21 cellular contexts compared by ENCODE assay signal in genomic region chr3:183153210-183153950, GRCh38. TPM values are rescaled to one million over a fixed set of nuclear protein-coding genes. Genes with fewer than 3 reads are reported as not detected.
DNase-seq lines count a peak whose midpoint lies in the region; ATAC-seq and TF ChIP-seq lines count a peak whose summit lies in the region.
"Had no signal": no experiment of that assay in that cellular context is flagged by ENCODE, and none has a peak within 500 bp of the region (broad histone marks: within the 10 kb centered on the region; RNA-seq: fewer than 3 reads in every experiment).

No MANE protein-coding gene starts in this region.

- no peaks in the 10 kb centered on the region for H3K9me3 ChIP-seq in Karpas-422 (ENCODE audit: low read length)
- no peaks in the 10 kb centered on the region for H3K9me3 ChIP-seq in left lung
- H3K9me3 ChIP-seq in suprapubic skin: no peaks in the 10 kb centered on the region
- H3K9me3 ChIP-seq: BLaER1, HAP-1 had no signal

- TF ChIP-seq EP300 in suprapubic skin (IDR thresholded peaks at IDR 0.05): no peak

- H4K20me1 ChIP-seq in GM23338 (replicated peaks; ENCODE audit: insufficient read depth) (no peaks in the 10 kb centered on the region), Karpas-422 (ENCODE audit: insufficient read depth, low read depth, low read length) (no peaks in the 10 kb centered on the region)
- H4K20me1 ChIP-seq: BLaER1 had no signal

- 93% methylated on average over 14 of the region's 14 CpGs for whole genome bisulfite sequencing in suprapubic skin

- H3K9ac ChIP-seq in Karpas-422 (ENCODE audit: low read length): peak overlapping the region; percentile 16
- H3K9ac ChIP-seq: BLaER1 had no signal

- peak overlapping the region; percentile 23; the same call in 1 of the 2 replicates for H2AFZ ChIP-seq in GM23338
- no peak overlapping the region for H2AFZ ChIP-seq in Karpas-422 (ENCODE audit: low read length)

- no peak overlapping the region for H3K4me3 Mint-ChIP-seq in GM23338
- no peak overlapping the region for H3K4me3 Mint-ChIP-seq in type B pancreatic cell
- H3K4me3 Mint-ChIP-seq: CD4-positive, CD25-positive, alpha-beta regulatory T cell; CD8-positive, alpha-beta memory T cell; HFFc6 had no signal

- no peaks in the 10 kb centered on the region for H3K4me1 Mint-ChIP-seq in GM23338
- peaks cover 6% of the 10 kb centered on the region for H3K4me1 Mint-ChIP-seq in type B pancreatic cell (ENCODE audit: unreplicated experiment)
- H3K4me1 Mint-ChIP-seq: CD4-positive, CD25-positive, alpha-beta regulatory T cell; CD8-positive, alpha-beta memory T cell had no signal

- no peaks in the 10 kb centered on the region for H3F3A ChIP-seq in GM23338 (replicated peaks; ENCODE audit: low read depth)

- H3K27me3 Mint-ChIP-seq in GM23338 (ENCODE audit: insufficient read depth, low read depth, poor library complexity) (peaks cover 3% of the 10 kb centered on the region), type B pancreatic cell (peaks cover 3% of the 10 kb centered on the region)
- H3K27me3 Mint-ChIP-seq: CD4-positive, CD25-positive, alpha-beta regulatory T cell; CD8-positive, alpha-beta memory T cell had no signal

- TF ChIP-seq CTCF in GM23338 (conservative IDR thresholded peaks at IDR 0.05; ENCODE audit: low read depth in 2 of 2): no peak
- TF ChIP-seq CTCF in left lung (IDR thresholded peaks at IDR 0.05): no peak
- TF ChIP-seq CTCF in type B pancreatic cell (conservative IDR thresholded peaks at IDR 0.05): no peak
- TF ChIP-seq CTCF in suprapubic skin (IDR thresholded peaks at IDR 0.05): no peak

- TF ChIP-seq POLR2A in suprapubic skin (IDR thresholded peaks at IDR 0.05): no peak

- DNase-seq in GM23338 (ENCODE audit: low spot score): no peak
- DNase-seq in Karpas-422: no peak
- DNase-seq in left lung: no peak
- DNase-seq in type B pancreatic cell (ENCODE audit: extremely low spot score, unreplicated experiment): no peak
- no peak for DNase-seq in NCI-H2171 (lab: John Stamatoyannopoulos, UW)
- DNase-seq in suprapubic skin (ENCODE audit: low spot score in 2 of 2): no peak
- DNase-seq: CD4-positive, CD25-positive, alpha-beta regulatory T cell; CD8-positive, alpha-beta memory T cell; DMS 273 treated with DMSO at 0.1 percent for 48 hours; DMS53; DMS79 treated with DMSO at 0.1 percent for 48 hours; GF-D8; GOT3; HFFc6 had no signal

- H3K79me2 ChIP-seq in GM23338 (replicated peaks; ENCODE audit: insufficient read depth): no peaks in the 10 kb centered on the region
- peaks cover 3% of the 10 kb centered on the region; the same call in 1 of the 2 replicates for H3K79me2 ChIP-seq in Karpas-422 (ENCODE audit: low read length)

- intact Hi-C loops in left lung (cut with DNase I): no loop called here

- H3K27ac ChIP-seq in GM23338 (ENCODE audit: low read depth) (no peak overlapping the region), Karpas-422 (ENCODE audit: low read length) (peak overlapping the region; percentile 97), left lung (peak overlapping the region in 1 of 2 donors; percentile 56), suprapubic skin (no peak overlapping the region)
- H3K27ac ChIP-seq: BLaER1, C4-2B had no signal

- H3K4me3 ChIP-seq in GM23338 (no peak overlapping the region), Karpas-422 (ENCODE audit: low read length) (no peak overlapping the region), left lung (no peak overlapping the region), suprapubic skin (no peak overlapping the region)
- H3K4me3 ChIP-seq: BLaER1, HAP-1 had no signal

- H3K9me2 ChIP-seq in GM23338 (ENCODE audit: insufficient read depth) (no peaks in the 10 kb centered on the region), Karpas-422 (replicated peaks; ENCODE audit: insufficient read depth, low read length) (no peaks in the 10 kb centered on the region)

- H3K4me2 ChIP-seq in GM23338: no peak overlapping the region
- H3K4me2 ChIP-seq in Karpas-422 (ENCODE audit: low read depth, low read length, poor library complexity, severe bottlenecking): peak overlapping the region; percentile 7

- H3K27me3 ChIP-seq in GM23338 (ENCODE audit: insufficient read depth) (no peaks in the 10 kb centered on the region), Karpas-422 (ENCODE audit: low read length) (no peaks in the 10 kb centered on the region), left lung (no peaks in the 10 kb centered on the region), suprapubic skin (no peaks in the 10 kb centered on the region)
- H3K27me3 ChIP-seq: BLaER1 had no signal

- H3K9me3 Mint-ChIP-seq in GM23338: no peaks in the 10 kb centered on the region
- H3K9me3 Mint-ChIP-seq in type B pancreatic cell: no peaks in the 10 kb centered on the region
- H3K9me3 Mint-ChIP-seq: CD4-positive, CD25-positive, alpha-beta regulatory T cell; CD8-positive, alpha-beta memory T cell; HFFc6 had no signal

- H3K4me1 ChIP-seq in GM23338 (ENCODE audit: insufficient read depth): no peaks in the 10 kb centered on the region
- H3K4me1 ChIP-seq in Karpas-422 (ENCODE audit: low read length): peaks cover 95% of the 10 kb centered on the region
- H3K4me1 ChIP-seq in left lung: no peaks in the 10 kb centered on the region
- H3K4me1 ChIP-seq in suprapubic skin: no peaks in the 10 kb centered on the region
- H3K4me1 ChIP-seq: HAP-1 had no signal

- H3K36me3 Mint-ChIP-seq in GM23338 (ENCODE audit: low read depth): no peaks in the 10 kb centered on the region
- no peaks in the 10 kb centered on the region for H3K36me3 Mint-ChIP-seq in type B pancreatic cell

- no peak overlapping the region; the same call in 1 of the 2 replicates for H3K27ac Mint-ChIP-seq in GM23338
- peak overlapping the region; percentile 39 for H3K27ac Mint-ChIP-seq in type B pancreatic cell
- H3K27ac Mint-ChIP-seq: CD4-positive, CD25-positive, alpha-beta regulatory T cell; HFFc6 had no signal

- ATAC-seq in GM23338 (no peak), left lung (peak; percentile 66), GM21737 (IDR thresholded peaks at IDR 0.05; ENCODE audit: unreplicated experiment) (no peak)
- ATAC-seq in activated CD4-positive, CD25-positive, alpha-beta regulatory T cell treated with anti-CD3 and anti-CD28 coated beads, Interleukin-2, amount 50 U/mL, for 24 hours: no peak

- H3K36me3 ChIP-seq in GM23338 (ENCODE audit: insufficient read depth) (no peaks in the 10 kb centered on the region), Karpas-422 (ENCODE audit: insufficient read depth, low read length) (peaks cover 20% of the 10 kb centered on the region; the same call in 1 of the 2 replicates), left lung (no peaks in the 10 kb centered on the region), suprapubic skin (no peaks in the 10 kb centered on the region)
- H3K36me3 ChIP-seq: BLaER1, HAP-1 had no signal

TF ChIP-seq in GM23338, 12 proteins besides CTCF, POLR2A, EP300 and RAD21 (continues in another document):
- TF ChIP-seq JUNB (IDR thresholded peaks at IDR 0.05; ENCODE audit: unreplicated experiment) (no peak), EZH2 (IDR thresholded peaks at IDR 0.05; ENCODE audit: low read depth, unreplicated experiment) (no peak), CREB1 (CRISPR knock-in tag; IDR thresholded peaks at IDR 0.05; ENCODE audit: low read depth) (no peak), POLR2AphosphoS5 (IDR thresholded peaks at IDR 0.05; ENCODE audit: low read depth) (no peak), STAT1 (IDR thresholded peaks at IDR 0.05; ENCODE audit: unreplicated experiment) (no peak), REST (IDR thresholded peaks at IDR 0.05; ENCODE audit: unreplicated experiment) (no peak), NANOG (IDR thresholded peaks at IDR 0.05; ENCODE audit: borderline replicate concordance) (no peak), ZNF114 (CRISPR knock-in tag; IDR thresholded peaks at IDR 0.05) (no peak)

RNA-seq across cellular contexts. Expression of gene LAMP3, which starts 9.2 kb away (rescaled TPM):
- total RNA-seq in GM23338 (2014; rRNA removed; shearing (Covaris generic)): 0.16 and 0.28 TPM in 2 replicates
- polyA plus RNA-seq in GM23338 (2016; fragmentation: Nextera tagmentation; extraction: Ambion mirVana): 0.10 and 0.43 TPM in 2 replicates
- 44.0 and 102 TPM in 2 replicates for total RNA-seq in Karpas-422 (2014; rRNA removed; shearing (Covaris generic); ENCODE audit: low replicate concordance)
- total RNA-seq in left lung (100 to 1,000 TPM; 201 to 243 TPM), type B pancreatic cell (ENCODE audit: low replicate concordance) (6.9 and 22.1 TPM in 2 replicates), suprapubic skin (1 to 10 TPM in 3 of 4 donors, under 1 TPM in 1; 0.64 to 5.6 (median 1.7) TPM)
- total RNA-seq: A172, G401 had no signal

RNA-seq across cellular contexts. Expression of gene MCCC1, which starts 54.1 kb away (rescaled TPM):
- total RNA-seq in GM23338 (2014; rRNA removed; shearing (Covaris generic)): 20.2 and 24.4 TPM in 2 replicates
- 16.5 and 24.2 TPM in 2 replicates for polyA plus RNA-seq in GM23338 (2016; fragmentation: Nextera tagmentation; extraction: Ambion mirVana)
- 60.4 and 61.7 TPM in 2 replicates for total RNA-seq in Karpas-422 (2014; rRNA removed; shearing (Covaris generic); ENCODE audit: low replicate concordance)
- total RNA-seq in left lung (10 to 100 TPM; 45.4 to 61.8 TPM), type B pancreatic cell (ENCODE audit: low replicate concordance) (40.9 and 58.1 TPM in 2 replicates), suprapubic skin (10 to 100 TPM; 24.8 to 58.7 (median 34.7) TPM)
